9 cellular contexts compared by ENCODE assay signal in the genomic region with DNA sequence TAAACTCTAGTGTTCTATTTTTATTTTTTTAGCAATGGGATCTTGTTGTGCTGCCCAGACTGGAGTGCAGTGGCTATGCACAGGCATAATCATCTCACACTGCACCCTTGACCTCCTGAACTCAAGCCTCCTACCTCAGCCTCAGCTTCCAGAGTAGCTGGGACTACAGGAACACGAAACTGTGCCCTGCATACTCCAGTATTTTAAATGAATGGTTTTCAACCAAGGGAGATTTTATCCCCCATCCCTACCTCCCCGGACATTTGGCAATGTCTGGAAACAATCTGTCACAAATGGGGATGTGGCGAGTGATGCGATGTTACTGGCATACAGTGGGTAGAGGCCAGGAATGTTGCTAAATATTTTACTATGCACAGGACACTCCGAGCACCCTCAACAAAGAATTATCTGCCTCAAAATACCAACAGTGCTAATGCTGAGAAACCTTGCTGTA. TPM values are rescaled to one million over a fixed set of nuclear protein-coding genes. Genes with fewer than 3 reads are reported as not detected.
DNase-seq lines count a peak whose midpoint lies in the region; ATAC-seq and TF ChIP-seq lines count a peak whose summit lies in the region.
"Had no signal": no experiment of that assay in that cellular context is flagged by ENCODE, and none has a peak within 500 bp of the region (broad histone marks: within the 10 kb centered on the region; RNA-seq: fewer than 3 reads in every experiment).

No MANE protein-coding gene starts in this region.

- no peak overlapping the region for H2AK9ac ChIP-seq in IMR-90 (replicated peaks; ENCODE audit: low read depth, low read length, poor library complexity)

- H2BK20ac ChIP-seq in IMR-90 (ENCODE audit: low read depth, low read length), result no peak overlapping the region

- H3K4me3 Mint-ChIP-seq in CD4-positive, CD25-positive, alpha-beta regulatory T cell, result no peak overlapping the region
- no peak overlapping the region for H3K4me3 Mint-ChIP-seq in T-helper 2 cell treated with Interferon-gamma antibody and Interleukin-4, amounts not matched to agents 5 μg/mL and 100 μg/mL, for 36 hours
- H3K4me3 Mint-ChIP-seq: activated naive CD8-positive, alpha-beta T cell treated with anti-CD3 and anti-CD28 coated beads, Interleukin-2, amount 10 ng/mL, durations not matched to agents 7 days and 5 days had no signal

- 0 out of 2 replicates have a peak overlapping the region, but pooled peaks have one; percentile 28 for H4K5ac ChIP-seq in IMR-90 (ENCODE audit: low read depth, low read length)

- BruUV-seq in IMR-90 (replicated peaks; lab: Mats Ljungman, UMichigan), result no TSS peak

- peak overlapping the region; percentile 20; the same call in 1 of the 2 replicates for H3K56ac ChIP-seq in IMR-90 (ENCODE audit: extremely low read depth, insufficient read depth, low read length)

- peaks cover 23% of the 10 kb centered on the region for H3K36me3 Mint-ChIP-seq in CD4-positive, CD25-positive, alpha-beta regulatory T cell
- peaks cover 37% of the 10 kb centered on the region for H3K36me3 Mint-ChIP-seq in T-helper 2 cell treated with Interferon-gamma antibody and Interleukin-4, amounts not matched to agents 5 μg/mL and 100 μg/mL, for 36 hours (ENCODE audit: low read depth)

- in situ Hi-C loops in IMR-90 (cut with MboI; ENCODE audit: low sequenced_read_pairs), result loop anchor here (5.0 kb wide), 1 partner anchor 51 kb away; no protein-coding TSS in a partner anchor

- peak overlapping the region; percentile 72; the same call in 1 of the 2 replicates for H3K23ac ChIP-seq in IMR-90 (ENCODE audit: low read depth, low read length)

- H3K4me2 ChIP-seq in IMR-90 (ENCODE audit: low read depth, low read length), result peak overlapping the region; percentile 79

- CTCF ChIA-PET in IMR-90 (lab: Yijun Ruan, JAX) (no interaction called here), GM10248 (lab: Yijun Ruan, JAX) (interaction anchor here (0.7 to 1.6 kb wide), 2 partner anchors 9 to 46 kb away, joined by 3 to 4 read pairs; no protein-coding TSS in a partner anchor)

- TF ChIP-seq CTCF in IMR-90 (conservative IDR thresholded peaks at IDR 0.05; ENCODE audit: low read depth, low read length) (no peak), coronary artery (IDR thresholded peaks at IDR 0.05) (no peak), GM10248 (IDR thresholded peaks at IDR 0.05; ENCODE audit: control extremely low read depth, extremely low read depth, low read depth, missing control alignments) (no peak)

- H3K27me3 Mint-ChIP-seq in CD4-positive, CD25-positive, alpha-beta regulatory T cell, result no peaks in the 10 kb centered on the region
- H3K27me3 Mint-ChIP-seq in T-helper 2 cell treated with Interferon-gamma antibody and Interleukin-4, amounts not matched to agents 5 μg/mL and 100 μg/mL, for 36 hours (ENCODE audit: low read depth), result no peaks in the 10 kb centered on the region
- H3K27me3 Mint-ChIP-seq: activated naive CD8-positive, alpha-beta T cell treated with anti-CD3 and anti-CD28 coated beads, Interleukin-2, amount 10 ng/mL, durations not matched to agents 7 days and 5 days had no signal

- H3K9me3 Mint-ChIP-seq in CD4-positive, CD25-positive, alpha-beta regulatory T cell, result no peaks in the 10 kb centered on the region
- H3K9me3 Mint-ChIP-seq in T-helper 2 cell treated with Interferon-gamma antibody and Interleukin-4, amounts not matched to agents 5 μg/mL and 100 μg/mL, for 36 hours, result no peaks in the 10 kb centered on the region
- H3K9me3 Mint-ChIP-seq: activated naive CD8-positive, alpha-beta T cell treated with anti-CD3 and anti-CD28 coated beads, Interleukin-2, amount 10 ng/mL, durations not matched to agents 7 days and 5 days had no signal

- no peak overlapping the region for H2BK15ac ChIP-seq in IMR-90 (ENCODE audit: low read depth, low read length)

- no peaks in the 10 kb centered on the region for H3K27me3 ChIP-seq in CD4-positive, CD25-positive, alpha-beta regulatory T cell (ENCODE audit: control insufficient read depth, insufficient read depth, low read length)
- no peaks in the 10 kb centered on the region for H3K27me3 ChIP-seq in IMR-90 (ENCODE audit: control insufficient read depth, insufficient read depth, low read length)
- H3K27me3 ChIP-seq in neuron (ENCODE audit: insufficient read depth, low read length), result no peaks in the 10 kb centered on the region

- H3K9me3 ChIP-seq in CD4-positive, CD25-positive, alpha-beta regulatory T cell (ENCODE audit: control insufficient read depth in 2 of 2, low read length in 2 of 2), result no peaks in the 10 kb centered on the region
- H3K9me3 ChIP-seq in IMR-90 (ENCODE audit: control insufficient read depth, insufficient read depth, low read length) (no peaks in the 10 kb centered on the region), neuron (ENCODE audit: low read length) (no peaks in the 10 kb centered on the region)

- H3K79me1 ChIP-seq in IMR-90 (ENCODE audit: low read depth in 1 of 2, low read length in 2 of 2), result peaks cover 4 to 30% of the 10 kb centered on the region in 2 experiments; a peak in 3 of 4 replicates

- H2BK120ac ChIP-seq in IMR-90 (ENCODE audit: low read depth, low read length), result peak overlapping the region; percentile 7; the same call in 1 of the 2 replicates

- H3K9ac ChIP-seq in IMR-90 (ENCODE audit: low read depth, low read length), result peak overlapping the region; percentile 72

- H4K8ac ChIP-seq in IMR-90 (ENCODE audit: low read depth in 2 of 2, low read length in 2 of 2), result peak overlapping the region in 1 of 2 experiments; percentile 44; a peak in 1 of 4 replicates

- dilution Hi-C loops in IMR-90 (cut with HindIII; ENCODE audit: low sequenced_read_pairs, unreplicated experiment), result no loop called here

- peaks cover 19% of the 10 kb centered on the region for H3K36me3 ChIP-seq in CD4-positive, CD25-positive, alpha-beta regulatory T cell (ENCODE audit: control insufficient read depth, insufficient read depth, low read length)
- H3K36me3 ChIP-seq in IMR-90 (ENCODE audit: control insufficient read depth, insufficient read depth, low read length), result peaks cover 12% of the 10 kb centered on the region
- peaks cover 33% of the 10 kb centered on the region for H3K36me3 ChIP-seq in neuron (ENCODE audit: insufficient read depth, low read length)

- TF ChIP-seq POLR2A in IMR-90 (IDR thresholded peaks at IDR 0.05; ENCODE audit: low read depth, low read length), result peak; percentile 20; the same call in 1 of the 2 replicates

- H2BK5ac ChIP-seq in IMR-90 (ENCODE audit: low read depth, low read length, poor library complexity, severe bottlenecking), result peak overlapping the region; percentile 57

- H2AFZ ChIP-seq in IMR-90 (replicated peaks; ENCODE audit: low read length, poor library complexity), result no peak overlapping the region
- no peak overlapping the region for H2AFZ ChIP-seq in neuron (ENCODE audit: low read depth, low read length)

- POLR2A ChIA-PET in IMR-90 (lab: Charles Lee; ENCODE audit: unreplicated experiment), result no interaction called here
- POLR2A ChIA-PET in GM10248 (lab: Yijun Ruan, JAX), result no interaction called here

- H3K18ac ChIP-seq in IMR-90 (ENCODE audit: low read depth, low read length), result no peak overlapping the region

- H3K4me3 ChIP-seq in CD4-positive, CD25-positive, alpha-beta regulatory T cell (ENCODE audit: low read depth, low read length), result peak overlapping the region; percentile 93
- peak overlapping the region; percentile 11; the same call in 1 of the 2 replicates for H3K4me3 ChIP-seq in IMR-90 (ENCODE audit: insufficient read depth, low read depth, low read length)
- peak overlapping the region; percentile 1 for H3K4me3 ChIP-seq in coronary artery
- peak overlapping the region; percentile 67 for H3K4me3 ChIP-seq in neuron (ENCODE audit: low read length)

- H2AK5ac ChIP-seq in IMR-90 (ENCODE audit: low read depth, low read length), result peak overlapping the region; percentile 71; the same call in 1 of the 2 replicates

- H3K4ac ChIP-seq in IMR-90 (ENCODE audit: low read depth, low read length), result peak overlapping the region; percentile 48

- no peak for DNase-seq in CD4-positive, CD25-positive, alpha-beta regulatory T cell
- DNase-seq in IMR-90 (no peak), coronary artery (ENCODE audit: low spot score) (no peak), caudate nucleus (lab: John Stamatoyannopoulos, UW) (no peak), GM10248 (ENCODE audit: extremely low spot score) (no peak)
- no peak for DNase-seq in T-helper 2 cell treated with Interferon-gamma antibody and Interleukin-4, amounts not matched to agents 5 μg/mL and 100 μg/mL, for 36 hours (ENCODE audit: low spot score)
- DNase-seq: activated naive CD8-positive, alpha-beta T cell treated with anti-CD3 and anti-CD28 coated beads, Interleukin-2, amount 10 ng/mL, durations not matched to agents 7 days and 5 days had no signal

- intact Hi-C loops in IMR-90 (cut with micrococcal nuclease), result loop anchor here (2.0 kb wide), 2 partner anchors 19 to 55 kb away; no protein-coding TSS in a partner anchor

- TF ChIP-seq RAD21 in IMR-90 (IDR thresholded peaks at IDR 0.05; ENCODE audit: low read length), result no peak

- no CpG with 5 or more reads among the region's 5 CpGs for WGBS in IMR-90 (ENCODE audit: extremely low coverage in 2 of 2, insufficient read length in 1 of 2), 2 experiments

- no peak for ATAC-seq in CD4-positive, CD25-positive, alpha-beta regulatory T cell (ENCODE audit: low read depth in 2 of 2)
- no peak for ATAC-seq in IMR-90 (ENCODE audit: low read depth)
- ATAC-seq in GM21390 (IDR thresholded peaks at IDR 0.05; ENCODE audit: unreplicated experiment), result no peak

- peaks cover 54% of the 10 kb centered on the region for H3K4me1 ChIP-seq in CD4-positive, CD25-positive, alpha-beta regulatory T cell (ENCODE audit: control insufficient read depth, insufficient read depth, low read length, poor library complexity, severe bottlenecking)
- H3K4me1 ChIP-seq in IMR-90 (ENCODE audit: control insufficient read depth, insufficient read depth, low read length) (peaks cover 3% of the 10 kb centered on the region), neuron (ENCODE audit: insufficient read depth, low read length) (peaks cover 15% of the 10 kb centered on the region)

- H4K20me1 ChIP-seq in IMR-90 (ENCODE audit: insufficient read depth, low read length), result peaks cover 31% of the 10 kb centered on the region

- peaks cover 22 to 41% (median 34%) of the 10 kb centered on the region in 4 donors for H3K4me1 Mint-ChIP-seq in CD4-positive, CD25-positive, alpha-beta regulatory T cell
- peaks cover 34% of the 10 kb centered on the region for H3K4me1 Mint-ChIP-seq in T-helper 2 cell treated with Interferon-gamma antibody and Interleukin-4, amounts not matched to agents 5 μg/mL and 100 μg/mL, for 36 hours (ENCODE audit: low read depth)

- peak overlapping the region; percentile 99 for H3K27ac ChIP-seq in CD4-positive, CD25-positive, alpha-beta regulatory T cell (ENCODE audit: insufficient read depth, low read length, poor library complexity, severe bottlenecking)
- H3K27ac ChIP-seq in IMR-90 (ENCODE audit: insufficient read depth, low read length) (peak overlapping the region; percentile 73; the same call in 1 of the 2 replicates), coronary artery (peak overlapping the region; percentile 41 to 90), caudate nucleus (ENCODE audit: low read depth, low read length) (no peak overlapping the region)

- H4K91ac ChIP-seq in IMR-90 (ENCODE audit: insufficient read depth, low read depth, low read length), result peak overlapping the region; percentile 59

- peak overlapping the region in 2 of 3 donors; percentile 52 to 58 for H3K27ac Mint-ChIP-seq in CD4-positive, CD25-positive, alpha-beta regulatory T cell
- H3K27ac Mint-ChIP-seq in T-helper 2 cell treated with Interferon-gamma antibody and Interleukin-4, amounts not matched to agents 5 μg/mL and 100 μg/mL, for 36 hours, result no peak overlapping the region
- H3K27ac Mint-ChIP-seq: activated naive CD8-positive, alpha-beta T cell treated with anti-CD3 and anti-CD28 coated beads, Interleukin-2, amount 10 ng/mL, durations not matched to agents 7 days and 5 days had no signal

- no peaks in the 10 kb centered on the region for H3K9me1 ChIP-seq in IMR-90 (ENCODE audit: insufficient read depth, low read length)

- peak overlapping the region; percentile 58 for H3K14ac ChIP-seq in IMR-90 (replicated peaks; ENCODE audit: low read depth, low read length)

RNA-seq across cellular contexts. Expression of a gene that starts 2.1 kb away (rescaled TPM):
- total RNA-seq in CD4-positive, CD25-positive, alpha-beta regulatory T cell, result 38.9 TPM
- polyA plus RNA-seq in CD4-positive, CD25-positive, alpha-beta regulatory T cell, result 10 to 100 TPM; 18.2 to 21.5 (median 19.6) TPM
- total RNA-seq in IMR-90 (2012; rRNA removed), result 40.9 and 66.9 TPM in 2 replicates
- 15.3 and 18.0 TPM in 2 replicates for polyA plus RNA-seq in IMR-90 (2012; rRNA removed)
- 3.8 and 5.5 TPM in 2 replicates for polyA plus RNA-seq in IMR-90 (2012; cell fraction: cytosol; rRNA removed)
- 2.4 and 10.2 TPM in 2 replicates for polyA plus RNA-seq in IMR-90 (2012; cell fraction: nucleus; rRNA removed; ENCODE audit: low replicate concordance)

RNA-seq across cellular contexts. Expression of a gene that starts 2.7 kb away (rescaled TPM):
- total RNA-seq in CD4-positive, CD25-positive, alpha-beta regulatory T cell, result 1,288 TPM
- polyA plus RNA-seq in CD4-positive, CD25-positive, alpha-beta regulatory T cell, result 100 to 1,000 TPM; 750 to 913 (median 830) TPM
- total RNA-seq in IMR-90 (2012; rRNA removed), result 1,291 and 1,409 TPM in 2 replicates
- 631 and 747 TPM in 2 replicates for polyA plus RNA-seq in IMR-90 (2012; rRNA removed)
- 536 and 830 TPM in 2 replicates for polyA plus RNA-seq in IMR-90 (2012; cell fraction: cytosol; rRNA removed)
- polyA plus RNA-seq in IMR-90 (2012; cell fraction: nucleus; rRNA removed; ENCODE audit: low replicate concordance), result 116 and 626 TPM in 2 replicates

RNA-seq across cellular contexts. Expression of a gene that starts 23.0 kb away (rescaled TPM):
- total RNA-seq in CD4-positive, CD25-positive, alpha-beta regulatory T cell, result 2.8 TPM
- under 1 TPM in 1 of 4 donors, not detected in 3; 0.18 TPM for polyA plus RNA-seq in CD4-positive, CD25-positive, alpha-beta regulatory T cell
- 0.18 and 0.28 TPM in 2 replicates for total RNA-seq in IMR-90 (2012; rRNA removed)
- 0.17 and 0.32 TPM in 2 replicates for polyA plus RNA-seq in IMR-90 (2012; rRNA removed)
- 0.39 and 0.62 TPM in 2 replicates for polyA plus RNA-seq in IMR-90 (2012; cell fraction: cytosol; rRNA removed)
- polyA plus RNA-seq in IMR-90 (2012; cell fraction: nucleus; rRNA removed; ENCODE audit: low replicate concordance), result 0.17 and 0.46 TPM in 2 replicates
- total RNA-seq: activated naive CD8-positive, alpha-beta T cell treated with anti-CD3 and anti-CD28 coated beads, Interleukin-2, amount 10 ng/mL, durations not matched to agents 7 days and 5 days had no signal

RNA-seq across cellular contexts. Expression of a gene that starts 47.1 kb away (rescaled TPM):
- 65.3 TPM for total RNA-seq in CD4-positive, CD25-positive, alpha-beta regulatory T cell
- polyA plus RNA-seq in CD4-positive, CD25-positive, alpha-beta regulatory T cell, result 100 to 1,000 TPM; 151 to 213 (median 168) TPM
- 262 and 382 TPM in 2 replicates for total RNA-seq in IMR-90 (2012; rRNA removed)
- polyA plus RNA-seq in IMR-90 (2012; rRNA removed), result 157 and 187 TPM in 2 replicates
- 73.8 and 80.0 TPM in 2 replicates for polyA plus RNA-seq in IMR-90 (2012; cell fraction: cytosol; rRNA removed)
- 22.8 and 109 TPM in 2 replicates for polyA plus RNA-seq in IMR-90 (2012; cell fraction: nucleus; rRNA removed; ENCODE audit: low replicate concordance)

Comparison
In these comparisons a context has a peak if more than half of its experiments do, and no peak if none do; other contexts are left out.
1. H3K4me3 ChIP-seq: peak in every context shown above with its lines; median percentile 93 in CD4-positive, CD25-positive, alpha-beta regulatory T cell; 67 in neuron; 11 in IMR-90; 1 in coronary artery.